8 cellular contexts compared by ENCODE assay signal in the genomic region with DNA sequence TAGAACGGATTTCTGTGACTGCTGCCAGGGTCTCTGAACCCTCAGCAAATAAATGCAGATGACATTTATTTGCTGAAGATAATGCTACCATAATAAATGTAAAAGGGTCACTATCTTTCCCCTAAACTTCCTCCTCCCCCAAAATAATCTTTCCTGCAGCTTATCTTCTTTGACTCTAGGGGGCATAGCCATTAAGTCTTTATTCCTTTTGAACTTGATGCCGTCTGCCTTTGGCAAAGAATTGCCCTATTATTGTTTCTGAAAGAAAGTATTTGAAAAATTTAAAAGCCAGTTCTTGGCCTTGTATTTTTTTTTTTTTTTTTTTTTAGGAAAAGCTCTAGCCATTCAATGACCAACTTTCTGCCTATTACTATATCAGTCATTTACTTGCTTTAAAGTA.
DNase-seq lines count a peak whose midpoint lies in the region; ATAC-seq and TF ChIP-seq lines count a peak whose summit lies in the region.

No MANE protein-coding gene starts in this region.

- TF ChIP-seq CTCF in NB4 (IDR thresholded peaks at IDR 0.05; ENCODE audit: low read depth, low read length), result peak; percentile 68
- peak; percentile 56 for TF ChIP-seq CTCF in osteoblast (IDR thresholded peaks at IDR 0.05; ENCODE audit: extremely low read depth, low read depth, low read length)

- no peak overlapping the region for H3K27ac Mint-ChIP-seq in central memory CD8-positive, alpha-beta T cell (ENCODE audit: low read depth)

- H3K4me3 ChIP-seq in NB4 (ENCODE audit: low read depth, low read length) (no peak overlapping the region), osteoblast (ENCODE audit: insufficient read depth, low read length) (no peak overlapping the region)

- H3K4me2 ChIP-seq in osteoblast (ENCODE audit: insufficient read depth, low read length), result no peak overlapping the region

- ATAC-seq in central memory CD8-positive, alpha-beta T cell (replicated peaks; ENCODE audit: extremely low read depth, poor library complexity, severe bottlenecking), result peak; percentile 40

- no peaks in the 10 kb centered on the region for H3K9me3 ChIP-seq in osteoblast (ENCODE audit: low read depth, low read length)

- H3K27me3 Mint-ChIP-seq in central memory CD8-positive, alpha-beta T cell, result peaks cover 9% of the 10 kb centered on the region

- H3K4me3 Mint-ChIP-seq in central memory CD8-positive, alpha-beta T cell, result no peak overlapping the region

- peaks cover 18% of the 10 kb centered on the region for H3K4me1 ChIP-seq in osteoblast (ENCODE audit: insufficient read depth, low read length)

- H4K20me1 ChIP-seq in osteoblast (ENCODE audit: insufficient read depth, low read length), result no peaks in the 10 kb centered on the region

- no peak overlapping the region for H3K27ac ChIP-seq in osteoblast (ENCODE audit: low read depth, low read length)

- no peaks in the 10 kb centered on the region for H3K27me3 ChIP-seq in osteoblast (ENCODE audit: insufficient read depth, low read length)

- no peaks in the 10 kb centered on the region for H3K36me3 Mint-ChIP-seq in central memory CD8-positive, alpha-beta T cell (ENCODE audit: insufficient read depth)

- H3K36me3 ChIP-seq in osteoblast (ENCODE audit: insufficient read depth, low read length), result no peaks in the 10 kb centered on the region

- TF ChIP-seq POLR2A in NB4 (IDR thresholded peaks at IDR 0.05; ENCODE audit: extremely low read depth, insufficient read length), result no peak

- DNase-seq in NCI-H2171 treated with DMSO at 0.1 percent for 48 hours (lab: John Stamatoyannopoulos, UW) (peak; percentile 10), NCI-H2171 (lab: John Stamatoyannopoulos, UW) (no peak), NB4 (ENCODE audit: low read depth) (peak; percentile 34), osteoblast (ENCODE audit: insufficient read length, low spot score, missing footprints) (no peak), iPS-NIHi7 (ENCODE audit: extremely low spot score) (no peak), amniotic stem cell (lab: John Stamatoyannopoulos, UW) (no peak)
- DNase-seq in central memory CD8-positive, alpha-beta T cell (ENCODE audit: low spot score in 2 of 2), result no peak
- no peak for DNase-seq in activated CD4-positive, alpha-beta T cell treated with anti-CD3 and anti-CD28 coated beads for 1 hour

- no peaks in the 10 kb centered on the region for H3K9me3 Mint-ChIP-seq in central memory CD8-positive, alpha-beta T cell

- H3K79me2 ChIP-seq in osteoblast (ENCODE audit: insufficient read depth, low read length), result no peaks in the 10 kb centered on the region

- H2AFZ ChIP-seq in osteoblast (ENCODE audit: low read length), result no peak overlapping the region

- H3K4me1 Mint-ChIP-seq in central memory CD8-positive, alpha-beta T cell, result no peaks in the 10 kb centered on the region

Comparison
In these comparisons a context has a peak if more than half of its experiments do, and no peak if none do; other contexts are left out.
1. DNase-seq: peak in NCI-H2171 treated with DMSO at 0.1 percent for 48 hours (single experiment) and NB4 (single experiment); none in NCI-H2171 (single experiment), central memory CD8-positive, alpha-beta T cell (0 of 2), osteoblast (single experiment), iPS-NIHi7 (single experiment), activated CD4-positive, alpha-beta T cell treated with anti-CD3 and anti-CD28 coated beads for 1 hour (single experiment) and amniotic stem cell (single experiment).